ENCODE assay signal across 11 cellular contexts in the genomic region with DNA sequence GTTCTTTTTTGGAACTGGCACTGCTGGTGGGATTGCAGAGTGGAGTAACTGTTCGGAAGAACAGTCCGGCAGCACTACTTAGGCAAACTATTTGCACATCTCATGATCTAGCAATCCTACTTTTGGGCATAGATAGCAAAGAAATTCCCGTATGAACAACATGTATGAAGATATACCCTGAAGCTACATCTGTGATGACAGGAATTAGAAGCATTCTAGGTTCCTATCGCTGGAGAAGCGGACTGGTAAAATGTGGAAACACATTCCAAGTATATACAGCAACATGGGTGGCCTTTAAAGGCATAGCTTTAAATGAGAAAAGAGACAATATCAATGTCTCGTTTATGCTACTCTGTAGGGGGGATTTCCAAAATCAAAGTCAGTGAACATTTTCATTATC. TPM values are rescaled to one million over a fixed set of nuclear protein-coding genes. Genes with fewer than 3 reads are reported as not detected.
A peak's percentile ranks its signal among the peaks of the same experiment; 100 is the strongest.
DNase-seq lines count a peak whose midpoint lies in the region; ATAC-seq and TF ChIP-seq lines count a peak whose summit lies in the region.
"Had no signal": no experiment of that assay in that cellular context is flagged by ENCODE, and none has a peak within 500 bp of the region (broad histone marks: within the 10 kb centered on the region; RNA-seq: fewer than 3 reads in every experiment).

No MANE protein-coding gene starts in this region.

- CTCF ChIA-PET in activated CD4-positive, alpha-beta memory T cell treated with anti-CD3 and anti-CD28 coated beads, Interleukin-2, amount 10 ng/mL, durations not matched to agents 7 days and 5 days (lab: Charles Lee) = interaction anchor here (0.6 to 4.9 kb wide), 5 partner anchors 9 to 483 kb away, joined by 3 to 44 read pairs (median 25); no protein-coding TSS in a partner anchor
- CTCF ChIA-PET in activated CD4-positive, alpha-beta memory T cell treated with anti-CD3 and anti-CD28 coated beads for 36 hours (lab: Charles Lee) = interaction anchor here (1.1 to 5.0 kb wide), 3 partner anchors 10 to 259 kb away, joined by 4 to 46 read pairs (median 25); partner anchors contain the start of gene MED28
- CTCF ChIA-PET in activated CD8-positive, alpha-beta T cell treated with anti-CD3 and anti-CD28 coated beads for 36 hours (lab: Charles Lee) = interaction anchor here (1.3 to 5.2 kb wide), 4 partner anchors 10 to 259 kb away, joined by 3 to 35 read pairs (median 8); no protein-coding TSS in a partner anchor

- peaks cover 0 to 25% of the 10 kb centered on the region in 2 donors for H3K36me3 ChIP-seq in gastroesophageal sphincter

- peak overlapping the region in 2 of 4 donors; percentile 20 to 98 for H3K27ac ChIP-seq in gastroesophageal sphincter

- H3K4me1 ChIP-seq in gastroesophageal sphincter = peaks cover 6 to 54% (median 34%) of the 10 kb centered on the region in 3 donors

- intact Hi-C loops in activated CD4-positive, alpha-beta memory T cell treated with anti-CD3 and anti-CD28 coated beads for 36 hours (cut with micrococcal nuclease) = loop anchor here (1.0 kb wide), 1 partner anchor 9 kb away; no protein-coding TSS in a partner anchor
- intact Hi-C loops in activated CD8-positive, alpha-beta T cell treated with anti-CD3 and anti-CD28 coated beads for 36 hours (cut with micrococcal nuclease) = loop anchor here (10.0 kb wide), 2 partner anchors 173 to 233 kb away; partner anchors contain the start of gene LAP3
- intact Hi-C loops in posterior cingulate gyrus (cut with DNase I) = loop anchor here (5.0 to 10.0 kb wide), 3 partner anchors 173 to 260 kb away; partner anchors contain the start of gene LAP3

- no peak overlapping the region for H3K27ac Mint-ChIP-seq in activated CD4-positive, alpha-beta memory T cell treated with anti-CD3 and anti-CD28 coated beads, Interleukin-2, amount 10 ng/mL, durations not matched to agents 7 days and 5 days
- no peak overlapping the region for H3K27ac Mint-ChIP-seq in activated CD4-positive, alpha-beta memory T cell treated with anti-CD3 and anti-CD28 coated beads for 36 hours
- H3K27ac Mint-ChIP-seq in activated CD8-positive, alpha-beta T cell treated with anti-CD3 and anti-CD28 coated beads for 36 hours = no peak overlapping the region
- peak overlapping the region; percentile 60 for H3K27ac Mint-ChIP-seq in stimulated activated naive B cell treated with anti-CD40 and anti-IgM and Interleukin-4, amounts not matched to agents 10 μg/mL and 1 μg/mL and 100 μg/mL, for 72 hours

- H3K27me3 ChIP-seq in gastroesophageal sphincter = no peaks in the 10 kb centered on the region

- no peak for ATAC-seq in activated CD8-positive, alpha-beta T cell treated with anti-CD3 and anti-CD28 coated beads for 36 hours
- no peak for ATAC-seq in gastroesophageal sphincter
- no peak for ATAC-seq in stimulated activated naive B cell treated with anti-CD40 and anti-IgM and Interleukin-4, amounts not matched to agents 10 μg/mL and 1 μg/mL and 100 μg/mL, for 72 hours (replicated peaks)
- no peak for ATAC-seq in GM21717 (IDR thresholded peaks at IDR 0.05; ENCODE audit: unreplicated experiment)
- ATAC-seq: Right ventricle myocardium inferior had no signal

- no peak for TF ChIP-seq EP300 in gastroesophageal sphincter (IDR thresholded peaks at IDR 0.05)

- TF ChIP-seq CTCF in activated CD8-positive, alpha-beta T cell treated with anti-CD3 and anti-CD28 coated beads for 36 hours (IDR thresholded peaks at IDR 0.05) = no peak
- TF ChIP-seq CTCF in gastroesophageal sphincter (IDR thresholded peaks at IDR 0.05) = no peak

- no peak for TF ChIP-seq POLR2A in gastroesophageal sphincter (IDR thresholded peaks at IDR 0.05)

- H3K36me3 Mint-ChIP-seq in activated CD4-positive, alpha-beta memory T cell treated with anti-CD3 and anti-CD28 coated beads, Interleukin-2, amount 10 ng/mL, durations not matched to agents 7 days and 5 days (ENCODE audit: low read depth) = peaks cover 73% of the 10 kb centered on the region
- peaks cover 54% of the 10 kb centered on the region for H3K36me3 Mint-ChIP-seq in activated CD4-positive, alpha-beta memory T cell treated with anti-CD3 and anti-CD28 coated beads for 36 hours
- peaks cover 59% of the 10 kb centered on the region for H3K36me3 Mint-ChIP-seq in activated CD8-positive, alpha-beta T cell treated with anti-CD3 and anti-CD28 coated beads for 36 hours (ENCODE audit: low read depth)
- H3K36me3 Mint-ChIP-seq in stimulated activated naive B cell treated with anti-CD40 and anti-IgM and Interleukin-4, amounts not matched to agents 10 μg/mL and 1 μg/mL and 100 μg/mL, for 72 hours = peaks cover 20 to 27% of the 10 kb centered on the region in 2 donors

- peaks cover 43% of the 10 kb centered on the region for H3K4me1 Mint-ChIP-seq in activated CD4-positive, alpha-beta memory T cell treated with anti-CD3 and anti-CD28 coated beads, Interleukin-2, amount 10 ng/mL, durations not matched to agents 7 days and 5 days
- peaks cover 55% of the 10 kb centered on the region for H3K4me1 Mint-ChIP-seq in activated CD4-positive, alpha-beta memory T cell treated with anti-CD3 and anti-CD28 coated beads for 36 hours (ENCODE audit: low read depth)
- peaks cover 44% of the 10 kb centered on the region for H3K4me1 Mint-ChIP-seq in activated CD8-positive, alpha-beta T cell treated with anti-CD3 and anti-CD28 coated beads for 36 hours (ENCODE audit: low read depth)
- H3K4me1 Mint-ChIP-seq in stimulated activated naive B cell treated with anti-CD40 and anti-IgM and Interleukin-4, amounts not matched to agents 10 μg/mL and 1 μg/mL and 100 μg/mL, for 72 hours = peaks cover 17 to 53% of the 10 kb centered on the region in 2 donors

- no peaks in the 10 kb centered on the region for H3K9me3 Mint-ChIP-seq in activated CD4-positive, alpha-beta memory T cell treated with anti-CD3 and anti-CD28 coated beads, Interleukin-2, amount 10 ng/mL, durations not matched to agents 7 days and 5 days
- no peaks in the 10 kb centered on the region for H3K9me3 Mint-ChIP-seq in activated CD4-positive, alpha-beta memory T cell treated with anti-CD3 and anti-CD28 coated beads for 36 hours
- no peaks in the 10 kb centered on the region for H3K9me3 Mint-ChIP-seq in activated CD8-positive, alpha-beta T cell treated with anti-CD3 and anti-CD28 coated beads for 36 hours
- no peaks in the 10 kb centered on the region for H3K9me3 Mint-ChIP-seq in stimulated activated naive B cell treated with anti-CD40 and anti-IgM and Interleukin-4, amounts not matched to agents 10 μg/mL and 1 μg/mL and 100 μg/mL, for 72 hours
- H3K9me3 Mint-ChIP-seq: CD14-positive monocyte had no signal

- no peaks in the 10 kb centered on the region for H3K27me3 Mint-ChIP-seq in activated CD4-positive, alpha-beta memory T cell treated with anti-CD3 and anti-CD28 coated beads, Interleukin-2, amount 10 ng/mL, durations not matched to agents 7 days and 5 days
- no peaks in the 10 kb centered on the region for H3K27me3 Mint-ChIP-seq in activated CD4-positive, alpha-beta memory T cell treated with anti-CD3 and anti-CD28 coated beads for 36 hours
- H3K27me3 Mint-ChIP-seq in activated CD8-positive, alpha-beta T cell treated with anti-CD3 and anti-CD28 coated beads for 36 hours = peaks cover 2% of the 10 kb centered on the region
- no peaks in the 10 kb centered on the region for H3K27me3 Mint-ChIP-seq in stimulated activated naive B cell treated with anti-CD40 and anti-IgM and Interleukin-4, amounts not matched to agents 10 μg/mL and 1 μg/mL and 100 μg/mL, for 72 hours

- H3K4me3 ChIP-seq in gastroesophageal sphincter = peak overlapping the region; percentile 35 to 89

- peak overlapping the region; percentile 91 for H3K4me3 Mint-ChIP-seq in activated CD4-positive, alpha-beta memory T cell treated with anti-CD3 and anti-CD28 coated beads, Interleukin-2, amount 10 ng/mL, durations not matched to agents 7 days and 5 days
- H3K4me3 Mint-ChIP-seq in activated CD4-positive, alpha-beta memory T cell treated with anti-CD3 and anti-CD28 coated beads for 36 hours = no peak overlapping the region
- peak overlapping the region; percentile 94 for H3K4me3 Mint-ChIP-seq in activated CD8-positive, alpha-beta T cell treated with anti-CD3 and anti-CD28 coated beads for 36 hours
- no peak overlapping the region for H3K4me3 Mint-ChIP-seq in stimulated activated naive B cell treated with anti-CD40 and anti-IgM and Interleukin-4, amounts not matched to agents 10 μg/mL and 1 μg/mL and 100 μg/mL, for 72 hours

- no peak for DNase-seq in activated CD4-positive, alpha-beta memory T cell treated with anti-CD3 and anti-CD28 coated beads, Interleukin-2, amount 10 ng/mL, durations not matched to agents 7 days and 5 days
- no peak for DNase-seq in activated CD4-positive, alpha-beta memory T cell treated with anti-CD3 and anti-CD28 coated beads for 36 hours
- no peak for DNase-seq in activated CD8-positive, alpha-beta T cell treated with anti-CD3 and anti-CD28 coated beads for 36 hours
- no peak for DNase-seq in stimulated activated naive B cell treated with anti-CD40 and anti-IgM and Interleukin-4, amounts not matched to agents 10 μg/mL and 1 μg/mL and 100 μg/mL, for 72 hours
- no peak for DNase-seq in NCI-H1417 (lab: John Stamatoyannopoulos, UW)
- DNase-seq in posterior cingulate gyrus = no peak
- DNase-seq: aorta had no signal

- POLR2A ChIA-PET in activated CD4-positive, alpha-beta memory T cell treated with anti-CD3 and anti-CD28 coated beads, Interleukin-2, amount 10 ng/mL, durations not matched to agents 7 days and 5 days (lab: Charles Lee) = interaction anchor here (0.8 to 6.2 kb wide), 3 partner anchors 193 to 262 kb away, joined by 3 to 76 read pairs (median 64); partner anchors contain the start of genes LAP3 and MED28
- POLR2A ChIA-PET in activated CD4-positive, alpha-beta memory T cell treated with anti-CD3 and anti-CD28 coated beads for 36 hours (lab: Charles Lee) = no interaction called here
- POLR2A ChIA-PET in activated CD8-positive, alpha-beta T cell treated with anti-CD3 and anti-CD28 coated beads for 36 hours (lab: Charles Lee) = no interaction called here

- H3K9me3 ChIP-seq in gastroesophageal sphincter = no peaks in the 10 kb centered on the region

- WGBS in gastroesophageal sphincter (ENCODE audit: low coverage in 1 of 2), 2 donors = 10 to 12% methylated on average over 5 to 6 of the region's 6 CpGs

RNA-seq across cellular contexts. Expression of gene DCAF16, which starts 3.1 kb away (rescaled TPM):
- total RNA-seq in activated CD4-positive, alpha-beta memory T cell treated with anti-CD3 and anti-CD28 coated beads, Interleukin-2, amount 10 ng/mL, durations not matched to agents 7 days and 5 days = 10 to 100 TPM; 41.7 to 42.0 TPM
- 10 to 100 TPM; 33.9 to 34.1 TPM for total RNA-seq in activated CD4-positive, alpha-beta memory T cell treated with anti-CD3 and anti-CD28 coated beads for 36 hours
- 10 to 100 TPM; 42.4 to 44.5 TPM for total RNA-seq in activated CD8-positive, alpha-beta T cell treated with anti-CD3 and anti-CD28 coated beads for 36 hours
- 10 to 100 TPM; 20.8 to 36.4 (median 23.8) TPM for total RNA-seq in gastroesophageal sphincter

RNA-seq across cellular contexts. Expression of gene NCAPG, which starts 3.3 kb away (rescaled TPM):
- 10 to 100 TPM; 77.7 to 82.3 TPM for total RNA-seq in activated CD4-positive, alpha-beta memory T cell treated with anti-CD3 and anti-CD28 coated beads, Interleukin-2, amount 10 ng/mL, durations not matched to agents 7 days and 5 days
- total RNA-seq in activated CD4-positive, alpha-beta memory T cell treated with anti-CD3 and anti-CD28 coated beads for 36 hours = 10 to 100 TPM; 76.7 to 79.8 TPM
- 10 to 100 TPM; 63.3 to 65.9 TPM for total RNA-seq in activated CD8-positive, alpha-beta T cell treated with anti-CD3 and anti-CD28 coated beads for 36 hours
- total RNA-seq in gastroesophageal sphincter = 1 to 10 TPM in 2 of 4 donors, not detected in 2; 1.4 to 3.0 TPM

RNA-seq across cellular contexts. Expression of gene FAM184B, which starts 26.0 kb away (rescaled TPM):
- not detected for total RNA-seq in activated CD4-positive, alpha-beta memory T cell treated with anti-CD3 and anti-CD28 coated beads, Interleukin-2, amount 10 ng/mL, durations not matched to agents 7 days and 5 days
- not detected for total RNA-seq in activated CD4-positive, alpha-beta memory T cell treated with anti-CD3 and anti-CD28 coated beads for 36 hours
- total RNA-seq in activated CD8-positive, alpha-beta T cell treated with anti-CD3 and anti-CD28 coated beads for 36 hours = under 1 TPM in 1 of 2 experiments, not detected in 1; 0.05 TPM
- total RNA-seq in gastroesophageal sphincter = under 1 TPM in 1 of 4 donors, not detected in 3; under 0.01 TPM
- total RNA-seq: aorta, Right ventricle myocardium inferior had no signal

Comparison
In these comparisons a context has a peak if more than half of its experiments do, and no peak if none do; other contexts are left out.
1. H3K4me3 Mint-ChIP-seq: peak in activated CD4-positive, alpha-beta memory T cell treated with anti-CD3 and anti-CD28 coated beads, Interleukin-2, amount 10 ng/mL, durations not matched to agents 7 days and 5 days (single experiment) and activated CD8-positive, alpha-beta T cell treated with anti-CD3 and anti-CD28 coated beads for 36 hours (single experiment); none in activated CD4-positive, alpha-beta memory T cell treated with anti-CD3 and anti-CD28 coated beads for 36 hours (single experiment) and stimulated activated naive B cell treated with anti-CD40 and anti-IgM and Interleukin-4, amounts not matched to agents 10 μg/mL and 1 μg/mL and 100 μg/mL, for 72 hours (0 of 2).
2. RNA of gene NCAPG, which starts 3.3 kb away (total RNA-seq): 77.7 to 82.3 TPM in activated CD4-positive, alpha-beta memory T cell treated with anti-CD3 and anti-CD28 coated beads, Interleukin-2, amount 10 ng/mL, durations not matched to agents 7 days and 5 days, 76.7 to 79.8 TPM in activated CD4-positive, alpha-beta memory T cell treated with anti-CD3 and anti-CD28 coated beads for 36 hours and 63.3 to 65.9 TPM in activated CD8-positive, alpha-beta T cell treated with anti-CD3 and anti-CD28 coated beads for 36 hours; 1.4 to 3.0 TPM in gastroesophageal sphincter; every median in the first group is over 10 times any median in the second.